Comparison of ENCODE assay signal across 23 cellular contexts in the genomic region with DNA sequence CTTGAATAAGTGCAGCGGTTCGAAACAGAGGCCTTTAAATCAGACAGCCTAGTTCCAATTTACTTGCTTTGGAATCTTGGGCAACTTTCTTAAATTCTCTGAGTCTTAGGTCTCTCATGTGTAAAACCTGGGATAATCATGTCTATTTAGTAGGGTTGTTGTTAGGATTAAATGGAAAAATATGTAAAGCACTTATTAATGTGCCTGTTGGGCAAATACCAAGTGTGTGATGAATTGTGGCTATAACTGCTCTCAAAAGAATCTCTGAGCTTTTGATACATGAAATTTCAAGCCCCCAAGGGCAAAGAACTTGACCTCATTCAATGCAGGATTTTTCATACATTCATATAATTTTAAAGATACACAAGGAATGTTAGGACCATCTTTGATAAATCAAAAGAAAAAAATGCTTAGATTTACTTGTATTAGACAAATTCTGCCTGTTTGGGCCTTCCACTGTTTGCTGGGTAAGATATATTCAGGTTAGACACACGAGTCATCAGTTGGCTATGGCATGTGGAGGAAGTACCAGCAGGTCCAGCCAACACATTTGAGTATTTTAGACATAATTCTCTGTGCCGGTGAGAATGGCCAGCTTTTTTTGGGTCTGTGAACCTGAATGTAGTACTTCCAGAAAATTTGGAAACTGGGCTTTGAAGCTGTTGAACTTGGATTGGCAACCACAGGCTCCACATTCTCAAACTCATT.
A peak's percentile ranks its signal among the peaks of the same experiment; 100 is the strongest.
DNase-seq lines count a peak whose midpoint lies in the region; ATAC-seq and TF ChIP-seq lines count a peak whose summit lies in the region.
"Had no signal": no experiment of that assay in that cellular context is flagged by ENCODE, and none has a peak within 500 bp of the region (broad histone marks: within the 10 kb centered on the region; RNA-seq: fewer than 3 reads in every experiment).

No MANE protein-coding gene starts in this region.

- H3K27me3 ChIP-seq in RWPE2 (ENCODE audit: insufficient read depth, poor library complexity, severe bottlenecking) = no peaks in the 10 kb centered on the region
- H3K27me3 ChIP-seq: Peyer's patch, SJSA1 had no signal

- no peaks in the 10 kb centered on the region for H3K27me3 Mint-ChIP-seq in natural killer cell treated with Interleukin-12 subunit alpha and Interleukin-12 subunit beta and Interleukin-15 and Interleukin-18, amount 100 ng/mL, for 72 hours
- H3K27me3 Mint-ChIP-seq: CD8-positive, alpha-beta memory T cell had no signal

- DNase-seq in EH (ENCODE audit: low read depth) = peak; percentile 32
- no peak for DNase-seq in RWPE2 (ENCODE audit: low spot score)
- DNase-seq in epithelial cell of prostate (ENCODE audit: low read depth, low spot score) = no peak
- peak; percentile 61 for DNase-seq in retinal pigment epithelial cell (ENCODE audit: low read depth)
- no peak for DNase-seq in natural killer cell treated with Interleukin-12 subunit alpha and Interleukin-12 subunit beta and Interleukin-15 and Interleukin-18, amount 100 ng/mL, for 72 hours (ENCODE audit: low spot score)
- no peak for DNase-seq in T-helper 1 cell
- no peak for DNase-seq in HUDEP-2 (lab: John Stamatoyannopoulos, UW; ENCODE audit: unreplicated experiment in 76 of 76)
- DNase-seq: Calu3; CD8-positive, alpha-beta memory T cell; DMS153; GF-D8; KG1; NCI-H1092; NCI-H1436 treated with DMSO at 0.1 percent for 48 hours; NCI-H1930; NCI-H345; NCI-H524; NCI-H774; Peyer's patch had no signal

- no peaks in the 10 kb centered on the region for H3K36me3 Mint-ChIP-seq in natural killer cell treated with Interleukin-12 subunit alpha and Interleukin-12 subunit beta and Interleukin-15 and Interleukin-18, amount 100 ng/mL, for 72 hours
- H3K36me3 Mint-ChIP-seq: CD8-positive, alpha-beta memory T cell had no signal

- no peak overlapping the region for H3K4me3 Mint-ChIP-seq in natural killer cell treated with Interleukin-12 subunit alpha and Interleukin-12 subunit beta and Interleukin-15 and Interleukin-18, amount 100 ng/mL, for 72 hours
- H3K4me3 Mint-ChIP-seq: CD8-positive, alpha-beta memory T cell had no signal

- no peaks in the 10 kb centered on the region for H3K9me3 ChIP-seq in RWPE2 (ENCODE audit: severe bottlenecking)
- H3K9me3 ChIP-seq: Peyer's patch, SJSA1 had no signal

- H3K36me3 ChIP-seq in RWPE2 (ENCODE audit: low read depth) = no peaks in the 10 kb centered on the region
- H3K36me3 ChIP-seq: Peyer's patch, SJSA1 had no signal

- ATAC-seq in RWPE2 (ENCODE audit: low read depth) = no peak
- ATAC-seq in natural killer cell treated with Interleukin-12 subunit alpha and Interleukin-12 subunit beta and Interleukin-15 and Interleukin-18, amount 100 ng/mL, for 72 hours = no peak
- ATAC-seq: Right ventricle myocardium inferior had no signal

- TF ChIP-seq CTCF in RWPE2 (IDR thresholded peaks at IDR 0.05; ENCODE audit: poor library complexity, severe bottlenecking) (no peak), retinal pigment epithelial cell (conservative IDR thresholded peaks at IDR 0.05; ENCODE audit: low read depth, low read length) (no peak)

- H3K9me3 Mint-ChIP-seq in natural killer cell treated with Interleukin-12 subunit alpha and Interleukin-12 subunit beta and Interleukin-15 and Interleukin-18, amount 100 ng/mL, for 72 hours = peaks cover 9% of the 10 kb centered on the region

- H3K27ac Mint-ChIP-seq in natural killer cell treated with Interleukin-12 subunit alpha and Interleukin-12 subunit beta and Interleukin-15 and Interleukin-18, amount 100 ng/mL, for 72 hours = no peak overlapping the region
- H3K27ac Mint-ChIP-seq: CD8-positive, alpha-beta memory T cell had no signal

- H3K4me1 ChIP-seq in RWPE2 (ENCODE audit: insufficient read depth, poor library complexity, severe bottlenecking) = no peaks in the 10 kb centered on the region
- H3K4me1 ChIP-seq: Peyer's patch, SJSA1 had no signal

- H3K27ac ChIP-seq in RWPE2 (ENCODE audit: poor library complexity, severe bottlenecking) = peak overlapping the region; percentile 23
- H3K27ac ChIP-seq in epithelial cell of prostate = peak overlapping the region; percentile 26
- H3K27ac ChIP-seq: C4-2B, HL-60, Peyer's patch, SJSA1 had no signal

- no peaks in the 10 kb centered on the region for H3K4me1 Mint-ChIP-seq in natural killer cell treated with Interleukin-12 subunit alpha and Interleukin-12 subunit beta and Interleukin-15 and Interleukin-18, amount 100 ng/mL, for 72 hours (ENCODE audit: low read depth in 2 of 2)
- H3K4me1 Mint-ChIP-seq: CD8-positive, alpha-beta memory T cell had no signal

- H3K4me3 ChIP-seq in RWPE2 (ENCODE audit: severe bottlenecking) = no peak overlapping the region
- H3K4me3 ChIP-seq in retinal pigment epithelial cell (ENCODE audit: low read length) = no peak overlapping the region
- H3K4me3 ChIP-seq: Peyer's patch, SJSA1 had no signal

Comparison
In these comparisons a context has a peak if more than half of its experiments do, and no peak if none do; other contexts are left out.
1. DNase-seq: peak in EH (single experiment) and retinal pigment epithelial cell (single experiment); none in RWPE2 (single experiment), epithelial cell of prostate (single experiment), natural killer cell treated with Interleukin-12 subunit alpha and Interleukin-12 subunit beta and Interleukin-15 and Interleukin-18, amount 100 ng/mL, for 72 hours (single experiment), T-helper 1 cell (0 of 5) and HUDEP-2 (0 of 76).